1 cellular context compared by ENCODE assay signal in the genomic region with DNA sequence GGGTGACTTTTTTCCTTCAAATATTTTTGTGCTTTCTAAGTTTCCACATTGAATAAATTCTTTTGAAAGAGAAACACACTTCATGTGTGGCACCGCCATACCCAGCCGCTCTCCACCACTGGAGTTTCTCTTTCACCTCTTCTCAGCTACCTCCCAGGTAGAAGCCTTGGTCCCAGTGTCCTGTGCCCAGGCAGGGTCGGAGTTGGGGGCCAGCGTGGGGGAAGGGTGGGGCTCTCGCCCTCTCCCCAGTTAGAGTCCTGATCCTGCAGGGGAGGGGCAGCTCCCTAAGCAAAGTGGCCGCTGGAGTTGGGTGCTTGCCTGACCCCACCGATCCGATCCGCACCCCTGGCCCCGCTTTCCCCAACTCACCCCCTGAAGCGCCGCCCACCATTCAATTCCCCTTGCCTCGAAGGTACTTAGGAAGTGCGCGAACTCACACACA.
TF ChIP-seq lines count a peak whose summit lies in the region.

No MANE protein-coding gene starts in this region.

TF ChIP-seq in HepG2, 621 proteins besides CTCF, POLR2A, EP300 and RAD21 (continued from another document):
- TF ChIP-seq, protein P1, sequence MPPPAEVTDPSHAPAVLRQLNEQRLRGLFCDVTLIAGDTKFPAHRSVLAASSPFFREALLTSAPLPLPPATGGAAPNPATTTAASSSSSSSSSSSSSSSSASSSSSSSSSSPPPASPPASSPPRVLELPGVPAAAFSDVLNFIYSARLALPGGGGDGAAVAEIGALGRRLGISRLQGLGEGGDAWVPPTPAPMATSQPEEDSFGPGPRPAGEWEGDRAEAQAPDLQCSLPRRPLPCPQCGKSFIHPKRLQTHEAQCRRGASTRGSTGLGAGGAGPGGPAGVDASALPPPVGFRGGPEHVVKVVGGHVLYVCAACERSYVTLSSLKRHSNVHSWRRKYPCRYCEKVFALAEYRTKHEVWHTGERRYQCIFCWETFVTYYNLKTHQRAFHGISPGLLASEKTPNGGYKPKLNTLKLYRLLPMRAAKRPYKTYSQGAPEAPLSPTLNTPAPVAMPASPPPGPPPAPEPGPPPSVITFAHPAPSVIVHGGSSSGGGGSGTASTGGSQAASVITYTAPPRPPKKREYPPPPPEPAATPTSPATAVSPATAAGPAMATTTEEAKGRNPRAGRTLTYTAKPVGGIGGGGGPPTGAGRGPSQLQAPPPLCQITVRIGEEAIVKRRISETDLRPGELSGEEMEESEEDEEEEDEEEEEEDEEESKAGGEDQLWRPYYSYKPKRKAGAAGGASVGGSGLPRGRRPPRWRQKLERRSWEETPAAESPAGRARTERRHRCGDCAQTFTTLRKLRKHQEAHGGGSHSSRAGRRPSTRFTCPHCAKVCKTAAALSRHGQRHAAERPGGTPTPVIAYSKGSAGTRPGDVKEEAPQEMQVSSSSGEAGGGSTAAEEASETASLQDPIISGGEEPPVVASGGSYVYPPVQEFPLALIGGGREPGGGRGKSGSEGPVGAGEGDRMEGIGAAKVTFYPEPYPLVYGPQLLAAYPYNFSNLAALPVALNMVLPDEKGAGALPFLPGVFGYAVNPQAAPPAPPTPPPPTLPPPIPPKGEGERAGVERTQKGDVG (CRISPR knock-in tag; IDR thresholded peaks at IDR 0.05; ENCODE audit: borderline replicate concordance), result 0 out of 2 replicates have a peak, but pooled peaks have one; percentile 64
